Comparison of ENCODE assay signal across 8 cellular contexts in the genomic region with DNA sequence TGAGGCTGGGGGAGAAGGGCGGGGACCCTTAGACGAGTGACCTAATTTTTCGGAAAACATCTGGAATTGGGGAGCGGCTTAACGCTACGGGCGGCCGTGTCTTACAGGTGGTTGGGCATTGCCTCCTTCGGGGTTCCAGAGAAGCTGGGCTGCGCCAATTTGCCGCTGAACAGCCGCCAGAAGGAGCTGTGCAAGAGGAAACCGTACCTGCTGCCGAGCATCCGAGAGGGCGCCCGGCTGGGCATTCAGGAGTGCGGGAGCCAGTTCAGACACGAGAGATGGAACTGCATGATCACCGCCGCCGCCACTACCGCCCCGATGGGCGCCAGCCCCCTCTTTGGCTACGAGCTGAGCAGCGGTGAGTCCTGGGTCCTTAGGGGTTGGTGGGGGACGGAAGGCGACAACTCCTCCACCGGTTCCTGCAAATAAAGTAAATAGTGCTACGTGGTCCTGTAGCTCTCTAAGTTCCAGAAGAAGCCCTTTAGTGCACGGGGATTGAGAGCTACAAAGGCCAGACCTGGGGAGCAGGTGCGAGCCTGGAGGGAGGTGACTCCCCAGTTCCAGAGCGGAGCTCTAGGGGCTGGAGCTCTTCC. TPM values are rescaled to one million over a fixed set of nuclear protein-coding genes. Genes with fewer than 3 reads are reported as not detected.
A peak's percentile ranks its signal among the peaks of the same experiment; 100 is the strongest.
DNase-seq lines count a peak whose midpoint lies in the region; ATAC-seq, FAIRE-seq and TF ChIP-seq lines count a peak whose summit lies in the region.

No MANE protein-coding gene starts in this region.

- no peaks in the 10 kb centered on the region for H3K9me3 Mint-ChIP-seq in Caco-2 (ENCODE audit: unreplicated experiment)

- H3K4me1 ChIP-seq in Caco-2 (0 out of 2 replicates have a peak, but pooled peaks cover 5% of the 10 kb centered on the region), left ventricle myocardium inferior (peaks cover 23% of the 10 kb centered on the region), sigmoid colon (peaks cover 0 to 23% (median 19%) of the 10 kb centered on the region in 4 donors)

- no peak for TF ChIP-seq EP300 in sigmoid colon (IDR thresholded peaks at IDR 0.05)

- peak; percentile 64 for ATAC-seq in HG03460 (IDR thresholded peaks at IDR 0.05; ENCODE audit: unreplicated experiment)

- CTCF ChIA-PET in Caco-2 (lab: Charles Lee): interaction anchor here (1.0 kb wide), 1 partner anchor 665 kb away, joined by 3 read pairs; no protein-coding TSS in a partner anchor

- FAIRE-seq in GM19239 (lab: Jason Lieb, UNC) (peak; percentile 55), HTR-8/SVneo (lab: Jason Lieb, UNC) (no peak)

- peaks cover 34% of the 10 kb centered on the region for H3K27me3 Mint-ChIP-seq in Caco-2 (ENCODE audit: insufficient read depth, unreplicated experiment)

- DNase-seq in Caco-2: peak in 1 of 2 experiments; percentile 16
- no peak for DNase-seq in GM19239 (ENCODE audit: insufficient read length, low spot score)
- DNase-seq in activated CD4-positive, alpha-beta T cell treated with anti-CD3 and anti-CD28 coated beads, Interleukin-2, amount 50 U/mL, for 48 hours: peak; percentile 24 to 44
- no peak for DNase-seq in left ventricle myocardium inferior
- DNase-seq in sigmoid colon: no peak
- no peak for DNase-seq in GOT3 (lab: John Stamatoyannopoulos, UW)
- no peak for DNase-seq in HTR-8/SVneo (ENCODE audit: insufficient read length, low spot score)

- TF ChIP-seq CTCF in Caco-2 (IDR thresholded peaks at IDR 0.05; ENCODE audit: insufficient read depth in 1 of 2, low read depth in 1 of 2, low read length in 1 of 2, severe bottlenecking in 1 of 2, unreplicated experiment in 1 of 2) (no peak), left ventricle myocardium inferior (IDR thresholded peaks at IDR 0.05; ENCODE audit: borderline replicate concordance) (no peak), sigmoid colon (IDR thresholded peaks at IDR 0.05) (no peak)

- no peak overlapping the region; the same call in 1 of the 2 replicates for H3K4me3 ChIP-seq in Caco-2 (ENCODE audit: low read depth, low read length)
- H3K4me3 ChIP-seq in left ventricle myocardium inferior: peak overlapping the region; percentile 62
- peak overlapping the region; percentile 4 to 44 (median 36) for H3K4me3 ChIP-seq in sigmoid colon

- H3K9me3 ChIP-seq in Caco-2 (no peaks in the 10 kb centered on the region), left ventricle myocardium inferior (replicated peaks) (no peaks in the 10 kb centered on the region), sigmoid colon (no peaks in the 10 kb centered on the region)

- no peak overlapping the region for H3K27ac Mint-ChIP-seq in Caco-2 (ENCODE audit: unreplicated experiment)

- H3K4me3 Mint-ChIP-seq in Caco-2 (ENCODE audit: unreplicated experiment): peak overlapping the region; percentile 73

- H3K27ac ChIP-seq in left ventricle myocardium inferior (replicated peaks) (no peak overlapping the region), sigmoid colon (no peak overlapping the region)

- H3K36me3 ChIP-seq in Caco-2 (ENCODE audit: control insufficient read depth, insufficient read depth, low read length): no peaks in the 10 kb centered on the region
- no peaks in the 10 kb centered on the region for H3K36me3 ChIP-seq in left ventricle myocardium inferior
- H3K36me3 ChIP-seq in sigmoid colon: no peaks in the 10 kb centered on the region

- 0 to 1% methylated on average over 34 of the region's 34 CpGs for WGBS in sigmoid colon, 2 donors

- BruUV-seq in Caco-2 (replicated peaks; lab: Mats Ljungman, UMichigan): no TSS peak

- POLR2A ChIA-PET in Caco-2 (lab: Charles Lee): no interaction called here

- peaks cover 5% of the 10 kb centered on the region for H3K4me1 Mint-ChIP-seq in Caco-2 (ENCODE audit: low read depth, unreplicated experiment)

- 0 out of 2 replicates have a peak, but pooled peaks cover 4% of the 10 kb centered on the region for H3K27me3 ChIP-seq in Caco-2 (replicated peaks; ENCODE audit: control insufficient read depth, insufficient read depth, low read length)
- peaks cover 100% of the 10 kb centered on the region for H3K27me3 ChIP-seq in left ventricle myocardium inferior (ENCODE audit: low read depth)
- H3K27me3 ChIP-seq in sigmoid colon: peaks cover 15 to 73% (median 37%) of the 10 kb centered on the region in 3 donors

- intact Hi-C loops in Caco-2 (cut with micrococcal nuclease; ENCODE audit: unreplicated experiment): no loop called here
- intact Hi-C loops in left ventricle myocardium inferior (cut with micrococcal nuclease): no loop called here
- intact Hi-C loops in sigmoid colon (cut with DNase I): no loop called here

- no peaks in the 10 kb centered on the region for H3K36me3 Mint-ChIP-seq in Caco-2 (ENCODE audit: insufficient read depth, unreplicated experiment)

- no peak for TF ChIP-seq POLR2A in sigmoid colon (IDR thresholded peaks at IDR 0.05)

RNA-seq across cellular contexts. Expression of gene WNT16, which starts 0.8 kb away (rescaled TPM):
- total RNA-seq in Caco-2 (2022) (not detected in 2 replicates), left ventricle myocardium inferior (not detected), sigmoid colon (1 to 10 TPM in 1 of 4 donors, under 1 TPM in 3; 0.49 to 1.4 (median 0.68) TPM)
- polyA plus RNA-seq in sigmoid colon: under 1 TPM in 2 of 3 donors, not detected in 1; 0.38 to 0.60 TPM

Comparison
In these comparisons a context has a peak if more than half of its experiments do, and no peak if none do; other contexts are left out.
1. DNase-seq: peak in activated CD4-positive, alpha-beta T cell treated with anti-CD3 and anti-CD28 coated beads, Interleukin-2, amount 50 U/mL, for 48 hours (2 of 2); none in GM19239 (single experiment), left ventricle myocardium inferior (single experiment), sigmoid colon (single experiment), GOT3 (single experiment) and HTR-8/SVneo (single experiment).